ENCODE assay signal across 1 cellular context in the genomic region with DNA sequence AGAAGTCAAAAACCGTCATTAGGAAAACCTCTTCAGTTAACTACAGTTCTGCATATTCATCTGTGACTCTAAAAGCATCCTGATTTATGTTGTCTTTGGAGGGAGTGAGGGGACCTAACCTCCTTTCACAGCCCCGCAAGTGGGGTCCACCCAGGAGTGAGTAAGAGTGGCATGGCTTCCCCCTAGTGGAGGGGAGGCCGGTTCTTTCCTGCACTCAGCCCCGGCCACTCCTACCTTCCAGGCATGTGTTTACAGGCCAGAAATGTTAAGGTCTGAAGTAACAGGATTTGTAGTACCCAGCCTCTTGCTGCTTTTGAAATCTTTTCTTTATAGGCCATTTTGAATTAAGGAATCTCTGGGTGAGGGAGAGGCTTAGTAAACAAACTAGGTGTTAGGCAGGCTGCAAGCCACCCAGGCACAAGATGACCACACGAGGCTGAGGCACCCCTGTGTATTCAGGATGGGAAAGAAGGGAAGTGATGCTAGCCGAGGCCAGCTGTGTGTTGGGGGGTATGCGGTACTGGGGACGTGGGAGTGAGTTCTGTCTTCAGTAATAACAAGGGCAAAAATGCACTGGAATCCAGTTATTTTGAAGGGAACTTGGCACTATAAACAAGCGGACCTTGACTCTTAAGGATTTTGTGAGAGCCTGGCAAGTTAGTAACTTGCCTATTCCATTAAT.
TF ChIP-seq lines count a peak whose summit lies in the region.

No MANE protein-coding gene starts in this region.

TF ChIP-seq in K562, 482 proteins besides CTCF, POLR2A, EP300 and RAD21:
- no peak for TF ChIP-seq NRF1 (conservative IDR thresholded peaks at IDR 0.05 in 1 of 2, IDR thresholded peaks at IDR 0.05 in 1 of 2)
- no peak for TF ChIP-seq EGR1 (conservative IDR thresholded peaks at IDR 0.05)
- TF ChIP-seq SLC30A9 (CRISPR knock-in tag; IDR thresholded peaks at IDR 0.05) = no peak
- no peak for TF ChIP-seq ZNF197 (CRISPR knock-in tag; IDR thresholded peaks at IDR 0.05; ENCODE audit: low read depth)
- no peak for TF ChIP-seq TBL1XR1 (IDR thresholded peaks at IDR 0.05; ENCODE audit: low read length in 2 of 2)
- TF ChIP-seq, protein P1, sequence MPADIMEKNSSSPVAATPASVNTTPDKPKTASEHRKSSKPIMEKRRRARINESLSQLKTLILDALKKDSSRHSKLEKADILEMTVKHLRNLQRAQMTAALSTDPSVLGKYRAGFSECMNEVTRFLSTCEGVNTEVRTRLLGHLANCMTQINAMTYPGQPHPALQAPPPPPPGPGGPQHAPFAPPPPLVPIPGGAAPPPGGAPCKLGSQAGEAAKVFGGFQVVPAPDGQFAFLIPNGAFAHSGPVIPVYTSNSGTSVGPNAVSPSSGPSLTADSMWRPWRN (IDR thresholded peaks at IDR 0.05; ENCODE audit: low read depth) = no peak
- no peak for TF ChIP-seq L3MBTL2 (IDR thresholded peaks at IDR 0.05)
- TF ChIP-seq U2AF1 (optimal IDR thresholded peaks at IDR 0.05; ENCODE audit: low read depth, low read length) = no peak
- TF ChIP-seq ZBTB17 (CRISPR knock-in tag; IDR thresholded peaks at IDR 0.05) = no peak
- TF ChIP-seq, protein P2, sequence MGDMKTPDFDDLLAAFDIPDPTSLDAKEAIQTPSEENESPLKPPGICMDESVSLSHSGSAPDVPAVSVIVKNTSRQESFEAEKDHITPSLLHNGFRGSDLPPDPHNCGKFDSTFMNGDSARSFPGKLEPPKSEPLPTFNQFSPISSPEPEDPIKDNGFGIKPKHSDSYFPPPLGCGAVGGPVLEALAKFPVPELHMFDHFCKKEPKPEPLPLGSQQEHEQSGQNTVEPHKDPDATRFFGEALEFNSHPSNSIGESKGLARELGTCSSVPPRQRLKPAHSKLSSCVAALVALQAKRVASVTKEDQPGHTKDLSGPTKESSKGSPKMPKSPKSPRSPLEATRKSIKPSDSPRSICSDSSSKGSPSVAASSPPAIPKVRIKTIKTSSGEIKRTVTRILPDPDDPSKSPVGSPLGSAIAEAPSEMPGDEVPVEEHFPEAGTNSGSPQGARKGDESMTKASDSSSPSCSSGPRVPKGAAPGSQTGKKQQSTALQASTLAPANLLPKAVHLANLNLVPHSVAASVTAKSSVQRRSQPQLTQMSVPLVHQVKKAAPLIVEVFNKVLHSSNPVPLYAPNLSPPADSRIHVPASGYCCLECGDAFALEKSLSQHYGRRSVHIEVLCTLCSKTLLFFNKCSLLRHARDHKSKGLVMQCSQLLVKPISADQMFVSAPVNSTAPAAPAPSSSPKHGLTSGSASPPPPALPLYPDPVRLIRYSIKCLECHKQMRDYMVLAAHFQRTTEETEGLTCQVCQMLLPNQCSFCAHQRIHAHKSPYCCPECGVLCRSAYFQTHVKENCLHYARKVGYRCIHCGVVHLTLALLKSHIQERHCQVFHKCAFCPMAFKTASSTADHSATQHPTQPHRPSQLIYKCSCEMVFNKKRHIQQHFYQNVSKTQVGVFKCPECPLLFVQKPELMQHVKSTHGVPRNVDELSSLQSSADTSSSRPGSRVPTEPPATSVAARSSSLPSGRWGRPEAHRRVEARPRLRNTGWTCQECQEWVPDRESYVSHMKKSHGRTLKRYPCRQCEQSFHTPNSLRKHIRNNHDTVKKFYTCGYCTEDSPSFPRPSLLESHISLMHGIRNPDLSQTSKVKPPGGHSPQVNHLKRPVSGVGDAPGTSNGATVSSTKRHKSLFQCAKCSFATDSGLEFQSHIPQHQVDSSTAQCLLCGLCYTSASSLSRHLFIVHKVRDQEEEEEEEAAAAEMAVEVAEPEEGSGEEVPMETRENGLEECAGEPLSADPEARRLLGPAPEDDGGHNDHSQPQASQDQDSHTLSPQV (IDR thresholded peaks at IDR 0.05) = no peak
- TF ChIP-seq ETV6 (IDR thresholded peaks at IDR 0.05; ENCODE audit: borderline replicate concordance in 1 of 2, low read depth in 2 of 2, low read length in 1 of 2) = no peak
- TF ChIP-seq ETV6 (CRISPR knock-in tag; IDR thresholded peaks at IDR 0.05; ENCODE audit: borderline replicate concordance) = no peak
- TF ChIP-seq, protein P3, sequence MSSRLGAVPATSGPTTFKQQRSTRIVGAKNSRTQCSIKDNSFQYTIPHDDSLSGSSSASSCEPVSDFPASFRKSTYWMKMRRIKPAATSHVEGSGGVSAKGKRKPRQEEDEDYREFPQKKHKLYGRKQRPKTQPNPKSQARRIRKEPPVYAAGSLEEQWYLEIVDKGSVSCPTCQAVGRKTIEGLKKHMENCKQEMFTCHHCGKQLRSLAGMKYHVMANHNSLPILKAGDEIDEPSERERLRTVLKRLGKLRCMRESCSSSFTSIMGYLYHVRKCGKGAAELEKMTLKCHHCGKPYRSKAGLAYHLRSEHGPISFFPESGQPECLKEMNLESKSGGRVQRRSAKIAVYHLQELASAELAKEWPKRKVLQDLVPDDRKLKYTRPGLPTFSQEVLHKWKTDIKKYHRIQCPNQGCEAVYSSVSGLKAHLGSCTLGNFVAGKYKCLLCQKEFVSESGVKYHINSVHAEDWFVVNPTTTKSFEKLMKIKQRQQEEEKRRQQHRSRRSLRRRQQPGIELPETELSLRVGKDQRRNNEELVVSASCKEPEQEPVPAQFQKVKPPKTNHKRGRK (tag; IDR thresholded peaks at IDR 0.05) = no peak
- TF ChIP-seq, protein P4, sequence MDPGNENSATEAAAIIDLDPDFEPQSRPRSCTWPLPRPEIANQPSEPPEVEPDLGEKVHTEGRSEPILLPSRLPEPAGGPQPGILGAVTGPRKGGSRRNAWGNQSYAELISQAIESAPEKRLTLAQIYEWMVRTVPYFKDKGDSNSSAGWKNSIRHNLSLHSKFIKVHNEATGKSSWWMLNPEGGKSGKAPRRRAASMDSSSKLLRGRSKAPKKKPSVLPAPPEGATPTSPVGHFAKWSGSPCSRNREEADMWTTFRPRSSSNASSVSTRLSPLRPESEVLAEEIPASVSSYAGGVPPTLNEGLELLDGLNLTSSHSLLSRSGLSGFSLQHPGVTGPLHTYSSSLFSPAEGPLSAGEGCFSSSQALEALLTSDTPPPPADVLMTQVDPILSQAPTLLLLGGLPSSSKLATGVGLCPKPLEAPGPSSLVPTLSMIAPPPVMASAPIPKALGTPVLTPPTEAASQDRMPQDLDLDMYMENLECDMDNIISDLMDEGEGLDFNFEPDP (CRISPR knock-in tag; IDR thresholded peaks at IDR 0.05) = no peak
- no peak for TF ChIP-seq KLF13 (tag; IDR thresholded peaks at IDR 0.05; ENCODE audit: borderline replicate concordance, low read depth)
- TF ChIP-seq, protein P5, sequence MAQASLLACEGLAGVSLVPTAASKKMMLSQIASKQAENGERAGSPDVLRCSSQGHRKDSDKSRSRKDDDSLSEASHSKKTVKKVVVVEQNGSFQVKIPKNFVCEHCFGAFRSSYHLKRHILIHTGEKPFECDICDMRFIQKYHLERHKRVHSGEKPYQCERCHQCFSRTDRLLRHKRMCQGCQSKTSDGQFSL (CRISPR knock-in tag; IDR thresholded peaks at IDR 0.05) = no peak
- TF ChIP-seq, protein P5 (tag; IDR thresholded peaks at IDR 0.05) = no peak
- TF ChIP-seq, protein P6, sequence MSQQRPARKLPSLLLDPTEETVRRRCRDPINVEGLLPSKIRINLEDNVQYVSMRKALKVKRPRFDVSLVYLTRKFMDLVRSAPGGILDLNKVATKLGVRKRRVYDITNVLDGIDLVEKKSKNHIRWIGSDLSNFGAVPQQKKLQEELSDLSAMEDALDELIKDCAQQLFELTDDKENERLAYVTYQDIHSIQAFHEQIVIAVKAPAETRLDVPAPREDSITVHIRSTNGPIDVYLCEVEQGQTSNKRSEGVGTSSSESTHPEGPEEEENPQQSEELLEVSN (IDR thresholded peaks at IDR 0.05; ENCODE audit: borderline replicate concordance in 1 of 2, extremely low read depth in 1 of 2, insufficient read depth in 1 of 2, insufficient read length in 1 of 2, low read depth in 1 of 2, low read length in 1 of 2, poor library complexity in 1 of 2, severe bottlenecking in 1 of 2) = no peak
- TF ChIP-seq, protein P7, sequence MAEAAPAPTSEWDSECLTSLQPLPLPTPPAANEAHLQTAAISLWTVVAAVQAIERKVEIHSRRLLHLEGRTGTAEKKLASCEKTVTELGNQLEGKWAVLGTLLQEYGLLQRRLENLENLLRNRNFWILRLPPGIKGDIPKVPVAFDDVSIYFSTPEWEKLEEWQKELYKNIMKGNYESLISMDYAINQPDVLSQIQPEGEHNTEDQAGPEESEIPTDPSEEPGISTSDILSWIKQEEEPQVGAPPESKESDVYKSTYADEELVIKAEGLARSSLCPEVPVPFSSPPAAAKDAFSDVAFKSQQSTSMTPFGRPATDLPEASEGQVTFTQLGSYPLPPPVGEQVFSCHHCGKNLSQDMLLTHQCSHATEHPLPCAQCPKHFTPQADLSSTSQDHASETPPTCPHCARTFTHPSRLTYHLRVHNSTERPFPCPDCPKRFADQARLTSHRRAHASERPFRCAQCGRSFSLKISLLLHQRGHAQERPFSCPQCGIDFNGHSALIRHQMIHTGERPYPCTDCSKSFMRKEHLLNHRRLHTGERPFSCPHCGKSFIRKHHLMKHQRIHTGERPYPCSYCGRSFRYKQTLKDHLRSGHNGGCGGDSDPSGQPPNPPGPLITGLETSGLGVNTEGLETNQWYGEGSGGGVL (CRISPR knock-in tag; IDR thresholded peaks at IDR 0.05) = no peak
- TF ChIP-seq, protein P8, sequence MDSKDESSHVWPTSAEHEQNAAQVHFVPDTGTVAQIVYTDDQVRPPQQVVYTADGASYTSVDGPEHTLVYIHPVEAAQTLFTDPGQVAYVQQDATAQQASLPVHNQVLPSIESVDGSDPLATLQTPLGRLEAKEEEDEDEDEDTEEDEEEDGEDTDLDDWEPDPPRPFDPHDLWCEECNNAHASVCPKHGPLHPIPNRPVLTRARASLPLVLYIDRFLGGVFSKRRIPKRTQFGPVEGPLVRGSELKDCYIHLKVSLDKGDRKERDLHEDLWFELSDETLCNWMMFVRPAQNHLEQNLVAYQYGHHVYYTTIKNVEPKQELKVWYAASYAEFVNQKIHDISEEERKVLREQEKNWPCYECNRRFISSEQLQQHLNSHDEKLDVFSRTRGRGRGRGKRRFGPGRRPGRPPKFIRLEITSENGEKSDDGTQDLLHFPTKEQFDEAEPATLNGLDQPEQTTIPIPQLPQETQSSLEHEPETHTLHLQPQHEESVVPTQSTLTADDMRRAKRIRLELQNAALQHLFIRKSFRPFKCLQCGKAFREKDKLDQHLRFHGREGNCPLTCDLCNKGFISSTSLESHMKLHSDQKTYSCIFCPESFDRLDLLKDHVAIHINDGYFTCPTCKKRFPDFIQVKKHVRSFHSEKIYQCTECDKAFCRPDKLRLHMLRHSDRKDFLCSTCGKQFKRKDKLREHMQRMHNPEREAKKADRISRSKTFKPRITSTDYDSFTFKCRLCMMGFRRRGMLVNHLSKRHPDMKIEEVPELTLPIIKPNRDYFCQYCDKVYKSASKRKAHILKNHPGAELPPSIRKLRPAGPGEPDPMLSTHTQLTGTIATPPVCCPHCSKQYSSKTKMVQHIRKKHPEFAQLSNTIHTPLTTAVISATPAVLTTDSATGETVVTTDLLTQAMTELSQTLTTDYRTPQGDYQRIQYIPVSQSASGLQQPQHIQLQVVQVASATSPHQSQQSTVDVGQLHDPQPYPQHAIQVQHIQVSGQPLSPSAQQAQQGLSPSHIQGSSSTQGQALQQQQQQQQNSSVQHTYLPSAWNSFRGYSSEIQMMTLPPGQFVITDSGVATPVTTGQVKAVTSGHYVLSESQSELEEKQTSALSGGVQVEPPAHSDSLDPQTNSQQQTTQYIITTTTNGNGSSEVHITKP (IDR thresholded peaks at IDR 0.05; ENCODE audit: partially characterized antibody) = no peak
- TF ChIP-seq, protein P9, sequence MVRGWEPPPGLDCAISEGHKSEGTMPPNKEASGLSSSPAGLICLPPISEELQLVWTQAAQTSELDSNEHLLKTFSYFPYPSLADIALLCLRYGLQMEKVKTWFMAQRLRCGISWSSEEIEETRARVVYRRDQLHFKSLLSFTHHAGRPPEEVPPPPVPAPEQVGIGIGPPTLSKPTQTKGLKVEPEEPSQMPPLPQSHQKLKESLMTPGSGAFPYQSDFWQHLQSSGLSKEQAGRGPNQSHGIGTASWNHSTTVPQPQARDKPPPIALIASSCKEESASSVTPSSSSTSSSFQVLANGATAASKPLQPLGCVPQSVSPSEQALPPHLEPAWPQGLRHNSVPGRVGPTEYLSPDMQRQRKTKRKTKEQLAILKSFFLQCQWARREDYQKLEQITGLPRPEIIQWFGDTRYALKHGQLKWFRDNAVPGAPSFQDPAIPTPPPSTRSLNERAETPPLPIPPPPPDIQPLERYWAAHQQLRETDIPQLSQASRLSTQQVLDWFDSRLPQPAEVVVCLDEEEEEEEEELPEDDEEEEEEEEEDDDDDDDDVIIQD (CRISPR knock-in tag; IDR thresholded peaks at IDR 0.05) = no peak
